14 cellular contexts compared by ENCODE assay signal in the genomic region with DNA sequence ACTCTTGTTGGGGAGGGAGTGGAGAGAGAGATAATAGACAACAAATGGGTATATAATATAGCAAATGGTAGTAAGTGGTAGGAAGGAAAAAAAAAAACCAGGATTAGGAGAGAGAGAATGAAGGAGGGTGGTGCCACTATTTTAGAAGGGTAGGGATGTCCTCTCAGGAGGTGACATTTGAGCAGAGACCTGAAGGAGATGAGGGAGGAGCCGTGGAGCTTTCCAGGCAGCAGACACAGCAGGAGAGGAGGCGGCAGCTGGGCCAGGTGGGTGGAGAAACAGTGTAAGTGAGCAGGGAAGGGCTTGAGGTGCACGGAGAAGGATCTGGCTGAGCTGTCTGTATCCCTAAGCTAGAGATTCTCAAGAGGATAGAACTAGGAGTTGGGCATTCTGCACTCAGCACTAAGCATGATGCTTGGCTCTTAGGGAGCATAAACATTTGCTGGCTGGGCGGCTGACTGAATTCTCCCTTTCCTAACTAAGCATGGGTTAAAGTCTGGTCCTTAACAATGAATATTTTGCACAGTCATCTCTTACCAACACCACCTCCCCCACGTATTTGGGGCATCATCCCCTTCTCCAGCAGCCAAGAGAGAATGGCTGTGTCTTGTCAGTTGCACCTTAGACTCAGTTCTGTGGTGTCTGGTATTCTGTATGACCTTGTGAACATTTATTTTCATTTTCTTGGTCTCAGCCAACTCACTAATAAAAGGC. TPM values are rescaled to one million over a fixed set of nuclear protein-coding genes. Genes with fewer than 3 reads are reported as not detected.
DNase-seq lines count a peak whose midpoint lies in the region; ATAC-seq, FAIRE-seq and TF ChIP-seq lines count a peak whose summit lies in the region.
"Had no signal": no experiment of that assay in that cellular context is flagged by ENCODE, and none has a peak within 500 bp of the region (broad histone marks: within the 10 kb centered on the region; RNA-seq: fewer than 3 reads in every experiment).

No MANE protein-coding gene starts in this region.

- no peak overlapping the region for H2BK20ac ChIP-seq in H1 (ENCODE audit: low read length)

- H3K79me2 ChIP-seq in H1 (ENCODE audit: control insufficient read depth in 1 of 2, insufficient read depth in 2 of 2, low read length in 2 of 2), result no peaks in the 10 kb centered on the region

- no peak overlapping the region for H3K18ac ChIP-seq in H1 (ENCODE audit: extremely low read depth, low read length)

- no peak overlapping the region for H2BK120ac ChIP-seq in H1 (replicated peaks; ENCODE audit: low read depth, low read length)

- 68% methylated on average over 5 of the region's 5 CpGs; no CpG with 5 or more reads in 1 of the 2 experiments for WGBS in H1 (ENCODE audit: extremely low coverage in 1 of 2, insufficient coverage in 1 of 2, insufficient read length in 1 of 2, insufficient replicate concordance in 2 of 2, low coverage in 1 of 2, low lambda C conversion rate in 2 of 2, missing lambda C conversion rate in 1 of 2), 2 experiments

- no peak for TF ChIP-seq EP300 in H1 (IDR thresholded peaks at IDR 0.05; ENCODE audit: borderline replicate concordance in 1 of 2, low read depth in 2 of 2, low read length in 2 of 2)

- H3K4me1 ChIP-seq in H1 (replicated peaks in 1 of 4; ENCODE audit: control insufficient read depth in 3 of 4, insufficient read depth in 4 of 4, low read length in 3 of 4) (peaks cover 0 to 5% (median 1%) of the 10 kb centered on the region in 4 experiments; a peak in 2 of 7 replicates), A673 (ENCODE audit: insufficient read depth, low read length, poor library complexity, severe bottlenecking) (no peaks in the 10 kb centered on the region), SJCRH30 (peaks cover 5% of the 10 kb centered on the region; the same call in 1 of the 2 replicates)

- H2BK12ac ChIP-seq in H1 (ENCODE audit: low read depth, low read length), result no peak overlapping the region

- no peak for TF ChIP-seq RAD21 in H1 (IDR thresholded peaks at IDR 0.05 in 1 of 2, conservative IDR thresholded peaks at IDR 0.05 in 1 of 2; ENCODE audit: low read depth in 2 of 2, low read length in 2 of 2)

- H3K79me1 ChIP-seq in H1 (ENCODE audit: low read depth, low read length), result no peaks in the 10 kb centered on the region

- H4K8ac ChIP-seq in H1 (ENCODE audit: extremely low read depth, insufficient read depth, low read length), result no peak overlapping the region

- no peak overlapping the region for H3K27ac ChIP-seq in H1 (ENCODE audit: low read depth, low read length)
- no peak overlapping the region for H3K27ac ChIP-seq in A673 (ENCODE audit: low read depth, low read length, poor library complexity, severe bottlenecking)
- H3K27ac ChIP-seq in SJCRH30, result no peak overlapping the region

- no peaks in the 10 kb centered on the region for H4K20me1 ChIP-seq in H1 (replicated peaks in 1 of 2; ENCODE audit: control insufficient read depth in 1 of 2, insufficient read depth in 2 of 2, low read length in 2 of 2)

- no peak overlapping the region for H3K14ac ChIP-seq in H1 (ENCODE audit: insufficient read length)

- FAIRE-seq in H1 (lab: Jason Lieb, UNC) (no peak), urothelium cell line (lab: Jason Lieb, UNC) (no peak)

- peak; percentile 84 for DNase-seq in DMS53 (lab: John Stamatoyannopoulos, UW)
- DNase-seq in NCI-H2171 treated with DMSO at 0.1 percent for 48 hours (lab: John Stamatoyannopoulos, UW), result peak; percentile 91
- no peak for DNase-seq in H1 (ENCODE audit: low read depth in 1 of 2, low spot score in 2 of 2)
- DNase-seq in posterior cingulate gyrus, result peak in 8 of 10 donors; percentile 47 to 95 (median 72)
- no peak for DNase-seq in urothelium cell line (ENCODE audit: low spot score)
- DNase-seq in A673 (ENCODE audit: low spot score), result no peak
- no peak for DNase-seq in SJCRH30
- DNase-seq: activated CD8-positive, alpha-beta memory T cell treated with anti-CD3 and anti-CD28 coated beads for 24 hours; activated naive CD8-positive, alpha-beta T cell treated with anti-CD3 and anti-CD28 coated beads, Interleukin-2, amount 50 U/mL, for 24 hours; effector CD4-positive, alpha-beta T cell; NCI-H1105 had no signal

- no peak for ATAC-seq in GM19467 (IDR thresholded peaks at IDR 0.05; ENCODE audit: unreplicated experiment)
- ATAC-seq: activated naive CD8-positive, alpha-beta T cell treated with anti-CD3 and anti-CD28 coated beads, Interleukin-2, amount 50 U/mL, for 24 hours; PC-3 had no signal

- POLR2A ChIA-PET in H1 (lab: Charles Lee; ENCODE audit: partially characterized antibody), result no interaction called here
- POLR2A ChIA-PET in A673 (lab: Charles Lee; ENCODE audit: low non-redundant PET), result no interaction called here

- no peak overlapping the region for H2AK5ac ChIP-seq in H1 (ENCODE audit: low read depth, low read length)

- H3K9ac ChIP-seq in H1 (replicated peaks in 1 of 4; ENCODE audit: extremely low read depth in 1 of 4, low read depth in 3 of 4, low read length in 3 of 4), result no peak overlapping the region

- H3K23ac ChIP-seq in H1 (ENCODE audit: insufficient read length), result no peak overlapping the region

- no peak for TF ChIP-seq POLR2A in H1 (IDR thresholded peaks at IDR 0.05; ENCODE audit: control extremely low read depth in 1 of 2, low read depth in 2 of 2, low read length in 2 of 2)

- no peaks in the 10 kb centered on the region for H3K9me3 ChIP-seq in H1 (ENCODE audit: insufficient read depth in 2 of 2, low read depth in 1 of 2, low read length in 1 of 2)
- H3K9me3 ChIP-seq in A673 (ENCODE audit: low read depth, low read length, poor library complexity, severe bottlenecking), result no peaks in the 10 kb centered on the region
- no peaks in the 10 kb centered on the region for H3K9me3 ChIP-seq in SJCRH30 (replicated peaks)

- H2BK15ac ChIP-seq in H1 (ENCODE audit: low read length), result no peak overlapping the region

- TF ChIP-seq CTCF in H1 (IDR thresholded peaks at IDR 0.05; ENCODE audit: control extremely low read depth in 1 of 3, insufficient read depth in 1 of 3, low read depth in 1 of 3, low read length in 3 of 3), result no peak
- TF ChIP-seq CTCF in A673 (conservative IDR thresholded peaks at IDR 0.05; ENCODE audit: low read depth, low read length), result no peak

- H3K4ac ChIP-seq in H1 (replicated peaks; ENCODE audit: insufficient read length, low read depth, low read length), result no peak overlapping the region

- H2BK5ac ChIP-seq in H1 (ENCODE audit: low read depth, low read length), result no peak overlapping the region

- intact Hi-C loops in posterior cingulate gyrus (cut with DNase I), result no loop called here
- intact Hi-C loops in A673 (cut with micrococcal nuclease; ENCODE audit: unreplicated experiment), result no loop called here

- 0 out of 2 replicates have a peak overlapping the region, but pooled peaks have one; percentile 42 for H2AFZ ChIP-seq in H1 (ENCODE audit: low read length)

- H4K5ac ChIP-seq in H1 (ENCODE audit: insufficient read length, low read depth, low read length), result no peak overlapping the region

- no peak overlapping the region for H3K4me2 ChIP-seq in H1 (ENCODE audit: insufficient read depth in 1 of 2, low read depth in 2 of 2, low read length in 2 of 2)

- no peak overlapping the region for H4K91ac ChIP-seq in H1 (replicated peaks; ENCODE audit: insufficient read length, low read length)

- H3K4me3 ChIP-seq in H1 (ENCODE audit: extremely low read depth in 1 of 4, insufficient read depth in 2 of 4, low read depth in 3 of 4, low read length in 4 of 4) (no peak overlapping the region), A673 (ENCODE audit: low read depth, low read length, poor library complexity, severe bottlenecking) (no peak overlapping the region), SJCRH30 (no peak overlapping the region)
- H3K4me3 ChIP-seq: skin epidermis had no signal

- H3K56ac ChIP-seq in H1 (replicated peaks; ENCODE audit: insufficient read length, low read depth, low read length), result no peak overlapping the region

- CTCF ChIA-PET in H1 (lab: Charles Lee; ENCODE audit: partially characterized antibody), result interaction anchor here (0.6 to 3.6 kb wide), 7 partner anchors 13 to 78 kb away, joined by 3 to 22 read pairs (median 3); no protein-coding TSS in a partner anchor
- CTCF ChIA-PET in A673 (lab: Charles Lee), result no interaction called here

- H3K27me3 ChIP-seq in H1 (replicated peaks in 1 of 4; ENCODE audit: control insufficient read depth in 3 of 4, extremely low read depth in 1 of 4, insufficient read depth in 3 of 4, low read length in 3 of 4), result no peaks in the 10 kb centered on the region
- no peaks in the 10 kb centered on the region for H3K27me3 ChIP-seq in A673 (replicated peaks; ENCODE audit: insufficient read depth, low read depth, low read length, poor library complexity)
- H3K27me3 ChIP-seq in SJCRH30, result 0 out of 2 replicates have a peak, but pooled peaks cover 4% of the 10 kb centered on the region

- BruUV-seq in A673 (replicated peaks; lab: Mats Ljungman, UMichigan), result no TSS peak

- H3K23me2 ChIP-seq in H1 (ENCODE audit: low read depth, low read length), result no peaks in the 10 kb centered on the region; the same call in 1 of the 2 replicates

- H3K36me3 ChIP-seq in H1 (ENCODE audit: control insufficient read depth in 2 of 4, insufficient read depth in 4 of 4, low read length in 3 of 4) (no peaks in the 10 kb centered on the region), A673 (ENCODE audit: insufficient read depth, low read length, poor library complexity, severe bottlenecking) (no peaks in the 10 kb centered on the region), SJCRH30 (no peaks in the 10 kb centered on the region)

TF ChIP-seq in H1, 55 proteins besides CTCF, POLR2A, EP300 and RAD21:
- TF ChIP-seq RNF2 (IDR thresholded peaks at IDR 0.05; ENCODE audit: borderline replicate concordance, low read depth, low read length, missing control alignments, poor library complexity, severe bottlenecking) (no peak), TCF12 (IDR thresholded peaks at IDR 0.05; ENCODE audit: low read depth, low read length) (no peak), YY1 (IDR thresholded peaks at IDR 0.05; ENCODE audit: low read depth, low read length) (no peak), POLR2AphosphoS5 (IDR thresholded peaks at IDR 0.05; ENCODE audit: low read depth, low read length) (no peak)

RNA-seq across cellular contexts. Expression of gene SARS1, which starts 27.6 kb away (rescaled TPM):
- 136 and 146 TPM in 2 replicates for total RNA-seq in H1 (2021; fragmentation: NEBNext Ultra II Directional; extraction: Animal tissue kit (Norgen Biotek cat#: 25700))
- 83.1 and 97.1 TPM in 2 replicates for polyA plus RNA-seq in H1 (2011; rRNA removed)
- polyA plus RNA-seq in H1 (2011; cell fraction: cytosol; rRNA removed), result 145 TPM
- 134 TPM for polyA plus RNA-seq in H1 (2011; cell fraction: nucleus; rRNA removed)
- 150 to 162 TPM (median 155 TPM) in 4 replicates for polyA plus RNA-seq in H1 (2012, experiment 1 of 2)
- 71.7 TPM for polyA plus RNA-seq in H1 (2012, experiment 2 of 2)
- polyA plus RNA-seq in H1 (2013, experiment 1 of 2), result 89.1 TPM
- 87.4 TPM for polyA plus RNA-seq in H1 (2013, experiment 2 of 2)
- 87.1 and 97.9 TPM in 2 replicates for polyA minus RNA-seq in H1 (2011; rRNA and poly(A)+ RNA removed)
- 50.2 TPM for polyA minus RNA-seq in H1 (2011; cell fraction: cytosol; rRNA and poly(A)+ RNA removed)
- 67.5 TPM for polyA minus RNA-seq in H1 (2011; cell fraction: nucleus; rRNA and poly(A)+ RNA removed)
- total RNA-seq in A673 (2021), result 259 and 320 TPM in 2 replicates
- total RNA-seq in SJCRH30 (2014; rRNA removed; shearing (Covaris generic)), result 105 and 107 TPM in 2 replicates

Comparison
In these comparisons a context has a peak if more than half of its experiments do, and no peak if none do; other contexts are left out.
1. DNase-seq: peak in DMS53 (single experiment), NCI-H2171 treated with DMSO at 0.1 percent for 48 hours (single experiment) and posterior cingulate gyrus (8 of 10); none in H1 (0 of 2), urothelium cell line (single experiment), A673 (single experiment) and SJCRH30 (0 of 2).